Comparison of ENCODE assay signal across 8 cellular contexts in genomic region chr21:34983680-34984086, GRCh38.
DNase-seq lines count a peak whose midpoint lies in the region; ATAC-seq and TF ChIP-seq lines count a peak whose summit lies in the region.

No MANE protein-coding gene starts in this region.

- DNase-seq in DND-41 (peak; percentile 53), OCI-M1 (lab: John Stamatoyannopoulos, UW) (peak; percentile 63), DMS53 treated with DMSO at 0.1 percent for 48 hours (lab: John Stamatoyannopoulos, UW; ENCODE audit: unreplicated experiment) (no peak), putamen (ENCODE audit: low spot score) (no peak), hypothalamus (lab: John Stamatoyannopoulos, UW) (no peak)
- DNase-seq in activated gamma-delta T cell treated with anti-CD3 and anti-CD28 coated beads, Interleukin-2, amount 50 U/mL, for 16 hours (ENCODE audit: low read depth), result peak; percentile 62

- H3K79me2 ChIP-seq in DND-41 (ENCODE audit: insufficient read depth, low read length), result peaks cover 100% of the 10 kb centered on the region

- H3K9ac ChIP-seq in DND-41 (ENCODE audit: low read depth, low read length), result no peak overlapping the region
- peak overlapping the region; percentile 58 for H3K9ac ChIP-seq in skeletal muscle satellite cell (ENCODE audit: low read depth, low read length)

- H4K20me1 ChIP-seq in DND-41 (ENCODE audit: insufficient read depth, low read length), result peaks cover 73% of the 10 kb centered on the region

- H3K9me3 ChIP-seq in DND-41 (ENCODE audit: insufficient read depth, low read length, severe bottlenecking) (no peaks in the 10 kb centered on the region), skeletal muscle satellite cell (replicated peaks; ENCODE audit: low read length) (no peaks in the 10 kb centered on the region)

- no peaks in the 10 kb centered on the region for H3K27me3 ChIP-seq in DND-41 (ENCODE audit: insufficient read depth, low read length, poor library complexity)
- H3K27me3 ChIP-seq in skeletal muscle satellite cell (ENCODE audit: control insufficient read depth, insufficient read depth, low read length), result no peaks in the 10 kb centered on the region

- no peak for TF ChIP-seq CTCF in DND-41 (IDR thresholded peaks at IDR 0.05; ENCODE audit: borderline replicate concordance, extremely low read depth, low read length, poor library complexity, severe bottlenecking)

- peaks cover 89% of the 10 kb centered on the region for H3K36me3 ChIP-seq in DND-41 (ENCODE audit: insufficient read depth, low read length)
- no peaks in the 10 kb centered on the region for H3K36me3 ChIP-seq in skeletal muscle satellite cell (ENCODE audit: insufficient read depth, low read length)

- peak overlapping the region; percentile 76 for H3K27ac ChIP-seq in DND-41 (ENCODE audit: low read length)

- H3K4me2 ChIP-seq in DND-41 (ENCODE audit: insufficient read depth, low read length) (no peak overlapping the region), skeletal muscle satellite cell (ENCODE audit: low read length) (peak overlapping the region; percentile 57)

- no peak overlapping the region for H2AFZ ChIP-seq in DND-41 (ENCODE audit: low read depth, low read length)

- H3K4me1 ChIP-seq in DND-41 (ENCODE audit: insufficient read depth, low read length) (peaks cover 83% of the 10 kb centered on the region), skeletal muscle satellite cell (ENCODE audit: control insufficient read depth, insufficient read depth, low read length) (peaks cover 57% of the 10 kb centered on the region)

- peak; percentile 76 for ATAC-seq in DND-41 (ENCODE audit: insufficient read depth, low read depth)
- no peak for ATAC-seq in GM21529 (IDR thresholded peaks at IDR 0.05; ENCODE audit: unreplicated experiment)

- H3K4me3 ChIP-seq in DND-41 (ENCODE audit: low read depth in 1 of 2, low read length in 2 of 2) (no peak overlapping the region), skeletal muscle satellite cell (ENCODE audit: low read length) (peak overlapping the region; percentile 12)

Comparison
In these comparisons a context has a peak if more than half of its experiments do, and no peak if none do; other contexts are left out.
1. DNase-seq: peak in DND-41 (single experiment), OCI-M1 (single experiment) and activated gamma-delta T cell treated with anti-CD3 and anti-CD28 coated beads, Interleukin-2, amount 50 U/mL, for 16 hours (single experiment); none in DMS53 treated with DMSO at 0.1 percent for 48 hours (single experiment), putamen (single experiment) and hypothalamus (0 of 51).